12 cellular contexts compared by ENCODE assay signal in the genomic region with DNA sequence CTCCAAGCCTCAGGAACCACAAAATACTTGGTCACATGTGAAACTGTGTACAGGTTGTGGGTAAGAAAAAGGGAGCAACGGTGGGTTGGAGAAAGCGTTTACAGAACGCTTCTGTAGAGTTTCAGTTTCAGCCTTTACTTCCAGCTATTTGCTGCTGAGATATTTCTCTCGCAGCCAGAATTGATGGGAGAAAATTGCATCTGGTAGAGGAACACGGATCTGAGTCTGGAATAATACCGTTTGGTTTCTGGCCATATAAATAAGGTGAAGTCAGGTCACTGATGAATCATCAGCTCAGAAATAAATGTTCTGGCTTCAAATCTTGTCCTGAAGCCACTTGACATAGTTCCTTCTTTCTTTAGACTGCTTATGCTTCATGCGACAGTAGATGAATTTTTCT. TPM values are rescaled to one million over a fixed set of nuclear protein-coding genes. Genes with fewer than 3 reads are reported as not detected.
A peak's percentile ranks its signal among the peaks of the same experiment; 100 is the strongest.
DNase-seq lines count a peak whose midpoint lies in the region; ATAC-seq and TF ChIP-seq lines count a peak whose summit lies in the region.
"Had no signal": no experiment of that assay in that cellular context is flagged by ENCODE, and none has a peak within 500 bp of the region (broad histone marks: within the 10 kb centered on the region; RNA-seq: fewer than 3 reads in every experiment).

No MANE protein-coding gene starts in this region.

- no peak for TF ChIP-seq CTCF in IMR-90 (conservative IDR thresholded peaks at IDR 0.05; ENCODE audit: low read depth, low read length)
- TF ChIP-seq CTCF in prostate gland (IDR thresholded peaks at IDR 0.05), result no peak

- no peak overlapping the region for H3K56ac ChIP-seq in IMR-90 (ENCODE audit: extremely low read depth, insufficient read depth, low read length)

- H4K8ac ChIP-seq in IMR-90 (ENCODE audit: low read depth in 2 of 2, low read length in 2 of 2), result no peak overlapping the region

- WGBS in IMR-90 (ENCODE audit: extremely low coverage in 2 of 2, insufficient read length in 1 of 2), 2 experiments, result 34% methylated on average over 3 of the region's 7 CpGs; no CpG with 5 or more reads in 1 of the 2 experiments
- WGBS in prostate gland, result 36% methylated on average over 7 of the region's 7 CpGs

- no peak overlapping the region for H2BK5ac ChIP-seq in IMR-90 (ENCODE audit: low read depth, low read length, poor library complexity, severe bottlenecking)

- intact Hi-C loops in IMR-90 (cut with micrococcal nuclease) (no loop called here), prostate gland (cut with DNase I) (no loop called here)

- H4K20me1 ChIP-seq in IMR-90 (ENCODE audit: insufficient read depth, low read length), result no peaks in the 10 kb centered on the region

- H2BK120ac ChIP-seq in IMR-90 (ENCODE audit: low read depth, low read length), result no peak overlapping the region

- no peak overlapping the region for H4K5ac ChIP-seq in IMR-90 (ENCODE audit: low read depth, low read length)

- H3K23ac ChIP-seq in IMR-90 (ENCODE audit: low read depth, low read length), result no peak overlapping the region

- H3K27me3 ChIP-seq in IMR-90 (ENCODE audit: control insufficient read depth, insufficient read depth, low read length) (peaks cover 4% of the 10 kb centered on the region), muscle layer of colon (ENCODE audit: control insufficient read depth in 1 of 2, insufficient read depth in 2 of 2, low read length in 2 of 2) (no peaks in the 10 kb centered on the region), prostate gland (replicated peaks; ENCODE audit: insufficient read depth) (no peaks in the 10 kb centered on the region)

- CTCF ChIA-PET in IMR-90 (lab: Yijun Ruan, JAX), result interaction anchor here (0.7 kb wide), 1 partner anchor 540 kb away, joined by 3 read pairs; no protein-coding TSS in a partner anchor

- TF ChIP-seq RAD21 in IMR-90 (IDR thresholded peaks at IDR 0.05; ENCODE audit: low read length), result no peak

- H2BK20ac ChIP-seq in IMR-90 (ENCODE audit: low read depth, low read length), result no peak overlapping the region

- H3K79me1 ChIP-seq in IMR-90 (ENCODE audit: low read depth in 1 of 2, low read length in 2 of 2), result no peaks in the 10 kb centered on the region

- no peak overlapping the region for H3K4ac ChIP-seq in IMR-90 (ENCODE audit: low read depth, low read length)

- no peak overlapping the region for H2AK5ac ChIP-seq in IMR-90 (ENCODE audit: low read depth, low read length)

- no peak overlapping the region for H3K14ac ChIP-seq in IMR-90 (replicated peaks; ENCODE audit: low read depth, low read length)

- H3K18ac ChIP-seq in IMR-90 (ENCODE audit: low read depth, low read length), result no peak overlapping the region

- H3K27ac ChIP-seq in IMR-90 (ENCODE audit: insufficient read depth, low read length) (no peak overlapping the region), muscle layer of colon (ENCODE audit: low read depth, low read length) (peak overlapping the region; percentile 43), prostate gland (peak overlapping the region in 1 of 2 donors; percentile 28)

- H3K4me2 ChIP-seq in IMR-90 (ENCODE audit: low read depth, low read length), result peak overlapping the region; percentile 50; the same call in 1 of the 2 replicates

- peak; percentile 26 to 34 for DNase-seq in AML-193 (lab: John Stamatoyannopoulos, UW)
- DNase-seq in IMR-90, result no peak
- peak; percentile 62 for DNase-seq in cerebellum (ENCODE audit: low spot score)
- no peak for DNase-seq in prostate gland (ENCODE audit: low spot score)
- DNase-seq in KG1 (lab: John Stamatoyannopoulos, UW), result no peak
- DNase-seq in NCI-H345 (lab: John Stamatoyannopoulos, UW), result no peak
- DNase-seq: activated naive CD4-positive, alpha-beta T cell treated with anti-CD3 and anti-CD28 coated beads for 36 hours; CD4-positive, alpha-beta T cell; NCI-H2081 treated with DMSO at 0.1 percent for 48 hours had no signal

- no peak overlapping the region for H4K91ac ChIP-seq in IMR-90 (ENCODE audit: insufficient read depth, low read depth, low read length)

- H3K9me3 ChIP-seq in IMR-90 (ENCODE audit: control insufficient read depth, insufficient read depth, low read length) (no peaks in the 10 kb centered on the region), muscle layer of colon (ENCODE audit: low read length) (no peaks in the 10 kb centered on the region), prostate gland (no peaks in the 10 kb centered on the region)

- ATAC-seq in IMR-90 (ENCODE audit: low read depth) (no peak), HG03342 (IDR thresholded peaks at IDR 0.05; ENCODE audit: unreplicated experiment) (no peak)
- ATAC-seq: natural killer cell treated with Interleukin-12 subunit alpha and Interleukin-12 subunit beta and Interleukin-15 and Interleukin-18, amount 100 ng/mL, for 72 hours had no signal

- POLR2A ChIA-PET in IMR-90 (lab: Charles Lee; ENCODE audit: unreplicated experiment), result no interaction called here

- in situ Hi-C loops in IMR-90 (cut with MboI; ENCODE audit: low sequenced_read_pairs), result no loop called here

- H3K4me3 ChIP-seq in IMR-90 (ENCODE audit: insufficient read depth, low read depth, low read length), result no peak overlapping the region
- peak overlapping the region in 1 of 2 donors; percentile 57 for H3K4me3 ChIP-seq in muscle layer of colon (ENCODE audit: low read depth in 1 of 2, low read length in 2 of 2)
- H3K4me3 ChIP-seq in prostate gland, result no peak overlapping the region

- TF ChIP-seq POLR2A in IMR-90 (IDR thresholded peaks at IDR 0.05; ENCODE audit: low read depth, low read length), result no peak
- no peak for TF ChIP-seq POLR2A in prostate gland (IDR thresholded peaks at IDR 0.05)

- H3K4me1 ChIP-seq in IMR-90 (ENCODE audit: control insufficient read depth, insufficient read depth, low read length) (no peaks in the 10 kb centered on the region), muscle layer of colon (ENCODE audit: insufficient read depth, low read length) (peaks cover 16% of the 10 kb centered on the region), prostate gland (replicated peaks) (no peaks in the 10 kb centered on the region)

- dilution Hi-C loops in IMR-90 (cut with HindIII; ENCODE audit: low sequenced_read_pairs, unreplicated experiment), result no loop called here

- BruUV-seq in IMR-90 (replicated peaks; lab: Mats Ljungman, UMichigan), result no TSS peak

- no peak overlapping the region for H2AFZ ChIP-seq in IMR-90 (replicated peaks; ENCODE audit: low read length, poor library complexity)

- H2AK9ac ChIP-seq in IMR-90 (replicated peaks; ENCODE audit: low read depth, low read length, poor library complexity), result no peak overlapping the region

- no peak overlapping the region for H2BK15ac ChIP-seq in IMR-90 (ENCODE audit: low read depth, low read length)

- no peaks in the 10 kb centered on the region for H3K9me1 ChIP-seq in IMR-90 (ENCODE audit: insufficient read depth, low read length)

- H3K9ac ChIP-seq in IMR-90 (ENCODE audit: low read depth, low read length), result no peak overlapping the region
- H3K9ac ChIP-seq in muscle layer of colon (ENCODE audit: low read length), result no peak overlapping the region

- H3K36me3 ChIP-seq in IMR-90 (ENCODE audit: control insufficient read depth, insufficient read depth, low read length) (no peaks in the 10 kb centered on the region), muscle layer of colon (ENCODE audit: insufficient read depth, low read length) (no peaks in the 10 kb centered on the region), prostate gland (no peaks in the 10 kb centered on the region)

TF ChIP-seq in IMR-90, 13 proteins besides CTCF, POLR2A, EP300 and RAD21:
- TF ChIP-seq FOS (IDR thresholded peaks at IDR 0.05; ENCODE audit: low read depth, low read length) (no peak), CHD1 (IDR thresholded peaks at IDR 0.05; ENCODE audit: low read depth, low read length) (no peak), MAFK (IDR thresholded peaks at IDR 0.05; ENCODE audit: low read depth, low read length) (no peak), NFE2L2 (IDR thresholded peaks at IDR 0.05; ENCODE audit: low read depth, low read length) (no peak), SMC3 (IDR thresholded peaks at IDR 0.05; ENCODE audit: low read depth, low read length) (no peak), MAZ (IDR thresholded peaks at IDR 0.05; ENCODE audit: borderline replicate concordance, low read depth, low read length) (no peak), CEBPB (IDR thresholded peaks at IDR 0.05; ENCODE audit: low read depth, low read length) (no peak)
- TF ChIP-seq, protein P1, sequence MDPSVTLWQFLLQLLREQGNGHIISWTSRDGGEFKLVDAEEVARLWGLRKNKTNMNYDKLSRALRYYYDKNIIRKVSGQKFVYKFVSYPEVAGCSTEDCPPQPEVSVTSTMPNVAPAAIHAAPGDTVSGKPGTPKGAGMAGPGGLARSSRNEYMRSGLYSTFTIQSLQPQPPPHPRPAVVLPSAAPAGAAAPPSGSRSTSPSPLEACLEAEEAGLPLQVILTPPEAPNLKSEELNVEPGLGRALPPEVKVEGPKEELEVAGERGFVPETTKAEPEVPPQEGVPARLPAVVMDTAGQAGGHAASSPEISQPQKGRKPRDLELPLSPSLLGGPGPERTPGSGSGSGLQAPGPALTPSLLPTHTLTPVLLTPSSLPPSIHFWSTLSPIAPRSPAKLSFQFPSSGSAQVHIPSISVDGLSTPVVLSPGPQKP (IDR thresholded peaks at IDR 0.05; ENCODE audit: borderline replicate concordance, low read depth, low read length), result no peak

RNA-seq across cellular contexts. Expression of a gene that starts 20.3 kb away (rescaled TPM):
- total RNA-seq in IMR-90 (2012; rRNA removed) (12.9 and 15.6 TPM in 2 replicates), cerebellum (28.8 TPM), prostate gland (10 to 100 TPM; 11.2 to 16.3 TPM)
- 7.8 and 9.8 TPM in 2 replicates for polyA plus RNA-seq in IMR-90 (2012; rRNA removed)
- polyA plus RNA-seq in IMR-90 (2012; cell fraction: cytosol; rRNA removed), result 1.3 and 3.8 TPM in 2 replicates
- 0.72 and 4.9 TPM in 2 replicates for polyA plus RNA-seq in IMR-90 (2012; cell fraction: nucleus; rRNA removed; ENCODE audit: low replicate concordance)

Comparison
In these comparisons a context has a peak if more than half of its experiments do, and no peak if none do; other contexts are left out.
1. DNase-seq: peak in AML-193 (2 of 2) and cerebellum (single experiment); none in IMR-90 (single experiment), prostate gland (single experiment), KG1 (single experiment) and NCI-H345 (single experiment).